ENCODE assay signal across 10 cellular contexts in genomic region chr1:9690440-9691107, GRCh38. TPM values are rescaled to one million over a fixed set of nuclear protein-coding genes. Genes with fewer than 3 reads are reported as not detected.
DNase-seq lines count a peak whose midpoint lies in the region; ATAC-seq and TF ChIP-seq lines count a peak whose summit lies in the region.
"Had no signal": no experiment of that assay in that cellular context is flagged by ENCODE, and none has a peak within 500 bp of the region (broad histone marks: within the 10 kb centered on the region; RNA-seq: fewer than 3 reads in every experiment).

No MANE protein-coding gene starts in this region.

- H4K8ac ChIP-seq in neuronal stem cell (ENCODE audit: low read depth, low read length) = no peak overlapping the region

- H2AFZ ChIP-seq in neuronal stem cell (ENCODE audit: low read length) = peak overlapping the region; percentile 90

- ATAC-seq in CD4-positive, alpha-beta T cell (ENCODE audit: poor library complexity) = no peak
- ATAC-seq in RWPE2 (ENCODE audit: low read depth) (no peak), HG02870 (IDR thresholded peaks at IDR 0.05; ENCODE audit: unreplicated experiment) (no peak)

- H3K4me2 ChIP-seq in neuronal stem cell (ENCODE audit: insufficient read depth, low read length, poor library complexity, severe bottlenecking) = peak overlapping the region; percentile 77

- no peak overlapping the region for H3K14ac ChIP-seq in neuronal stem cell (ENCODE audit: low read length)

- peak overlapping the region; percentile 58 for H3K4me3 ChIP-seq in RWPE2 (ENCODE audit: severe bottlenecking)
- H3K4me3 ChIP-seq in neuronal stem cell (ENCODE audit: low read length in 2 of 2) = peak overlapping the region in 1 of 2 donors; percentile 82

- H2BK12ac ChIP-seq in neuronal stem cell (ENCODE audit: low read length) = no peak overlapping the region

- no peak overlapping the region for H4K91ac ChIP-seq in neuronal stem cell (ENCODE audit: low read depth, low read length, poor library complexity)

- no peak overlapping the region for H2AK5ac ChIP-seq in neuronal stem cell (ENCODE audit: low read depth, low read length)

- no peak overlapping the region for H2BK15ac ChIP-seq in neuronal stem cell (ENCODE audit: low read length)

- peaks cover 50% of the 10 kb centered on the region for H3K36me3 Mint-ChIP-seq in CD4-positive, alpha-beta T cell (ENCODE audit: low read depth)

- H3K27ac ChIP-seq in CD4-positive, alpha-beta T cell (ENCODE audit: low read depth, low read length) = peak overlapping the region; percentile 43
- H3K27ac ChIP-seq in RWPE2 (ENCODE audit: poor library complexity, severe bottlenecking) (peak overlapping the region; percentile 68), epithelial cell of prostate (peak overlapping the region; percentile 31), neuronal stem cell (replicated peaks; ENCODE audit: low read length) (no peak overlapping the region)

- H3K18ac ChIP-seq in neuronal stem cell (ENCODE audit: low read length) = peak overlapping the region; percentile 6

- no peaks in the 10 kb centered on the region for H3K79me1 ChIP-seq in neuronal stem cell (ENCODE audit: low read depth, low read length)

- H3K9ac ChIP-seq in neuronal stem cell (ENCODE audit: low read depth, low read length, poor library complexity) = no peak overlapping the region

- no peaks in the 10 kb centered on the region for H3K27me3 ChIP-seq in CD4-positive, alpha-beta T cell (ENCODE audit: control insufficient read depth, insufficient read depth, low read length)
- H3K27me3 ChIP-seq in RWPE2 (ENCODE audit: insufficient read depth, poor library complexity, severe bottlenecking) (no peaks in the 10 kb centered on the region), neuronal stem cell (ENCODE audit: control insufficient read depth in 3 of 3, insufficient read depth in 3 of 3, low read depth in 1 of 3, low read length in 3 of 3) (peaks cover 0 to 58% (median 35%) of the 10 kb centered on the region in 3 experiments)

- H3K36me3 ChIP-seq in RWPE2 (ENCODE audit: low read depth) (no peaks in the 10 kb centered on the region), neuronal stem cell (replicated peaks in 1 of 2; ENCODE audit: control insufficient read depth in 2 of 2, insufficient read depth in 2 of 2, low read length in 2 of 2) (no peaks in the 10 kb centered on the region)

- no peaks in the 10 kb centered on the region for H3K27me3 Mint-ChIP-seq in CD4-positive, alpha-beta T cell

- no peak overlapping the region for H2BK120ac ChIP-seq in neuronal stem cell (ENCODE audit: low read depth, low read length)

- POLR2A ChIA-PET in CD4-positive, alpha-beta T cell (lab: Charles Lee) = interaction anchor here (0.8 to 14.1 kb wide), 8 partner anchors 13 to 102 kb away, joined by 3 to 201 read pairs (median 5); partner anchors contain the start of genes PIK3CD and TMEM201

- peak overlapping the region; percentile 97 for H3K4me3 Mint-ChIP-seq in CD4-positive, alpha-beta T cell

- no peak overlapping the region for H3K23ac ChIP-seq in neuronal stem cell (ENCODE audit: low read depth, low read length, poor library complexity)

- DNase-seq in CD4-positive, alpha-beta T cell = no peak
- DNase-seq in RWPE2 (ENCODE audit: low spot score) (no peak), epithelial cell of prostate (ENCODE audit: low read depth, low spot score) (no peak), neuronal stem cell (ENCODE audit: low spot score) (no peak), NCI-H2227 treated with DMSO at 0.1 percent for 48 hours (lab: John Stamatoyannopoulos, UW) (no peak), DMS 273 treated with DMSO at 0.1 percent for 48 hours (lab: John Stamatoyannopoulos, UW) (no peak), HUDEP-2 (lab: John Stamatoyannopoulos, UW; ENCODE audit: unreplicated experiment in 76 of 76) (no peak)
- DNase-seq: activated CD8-positive, alpha-beta memory T cell treated with anti-CD3 and anti-CD28 coated beads, Interleukin-2, amount 50 U/mL, for 48 hours; stimulated activated CD8-positive, alpha-beta memory T cell treated with anti-CD3 and anti-CD28 coated beads, Interleukin-4, amount 100 ng/mL, for 48 hours had no signal

- no CpG with 5 or more reads among the region's 14 CpGs for WGBS in neuronal stem cell (ENCODE audit: extremely low coverage in 2 of 2, insufficient read length in 2 of 2, insufficient replicate concordance in 1 of 2), 2 donors

- TF ChIP-seq CTCF in CD4-positive, alpha-beta T cell (IDR thresholded peaks at IDR 0.05) = no peak
- TF ChIP-seq CTCF in RWPE2 (IDR thresholded peaks at IDR 0.05; ENCODE audit: poor library complexity, severe bottlenecking) = no peak

- intact Hi-C loops in CD4-positive, alpha-beta T cell (cut with DNase I, micrococcal nuclease) = loop anchor here in 1 of 2 experiments (5.0 kb wide), 1 partner anchor 37 kb away; no protein-coding TSS in a partner anchor

- H3K9me3 ChIP-seq in CD4-positive, alpha-beta T cell (ENCODE audit: control insufficient read depth, low read length) = no peaks in the 10 kb centered on the region
- H3K9me3 ChIP-seq in RWPE2 (ENCODE audit: severe bottlenecking) = no peaks in the 10 kb centered on the region
- H3K9me3 ChIP-seq in neuronal stem cell (replicated peaks in 1 of 2; ENCODE audit: control insufficient read depth in 2 of 2, insufficient read depth in 1 of 2, low read depth in 1 of 2, low read length in 2 of 2) = no peaks in the 10 kb centered on the region

- H3K4me1 Mint-ChIP-seq in CD4-positive, alpha-beta T cell (ENCODE audit: low read depth) = peaks cover 80% of the 10 kb centered on the region

- CTCF ChIA-PET in CD4-positive, alpha-beta T cell (lab: Charles Lee) = interaction anchor here (1.6 to 3.3 kb wide), 5 partner anchors 12 to 63 kb away, joined by 4 to 18 read pairs (median 7); no protein-coding TSS in a partner anchor

- peak overlapping the region; percentile 82 for H3K27ac Mint-ChIP-seq in CD4-positive, alpha-beta T cell

- no peak overlapping the region for H3K4ac ChIP-seq in neuronal stem cell (ENCODE audit: low read length)

- no peak overlapping the region for H2BK5ac ChIP-seq in neuronal stem cell (ENCODE audit: low read length)

- H3K4me1 ChIP-seq in RWPE2 (ENCODE audit: insufficient read depth, poor library complexity, severe bottlenecking) (peaks cover 27% of the 10 kb centered on the region), neuronal stem cell (ENCODE audit: control insufficient read depth in 2 of 2, insufficient read depth in 1 of 2, low read depth in 1 of 2, low read length in 2 of 2) (peaks cover 9 to 10% of the 10 kb centered on the region in 2 donors)

- no peaks in the 10 kb centered on the region for H3K9me3 Mint-ChIP-seq in CD4-positive, alpha-beta T cell

RNA-seq across cellular contexts. Expression of gene PIK3CD, which starts 39.0 kb away (rescaled TPM):
- 100 to 1,000 TPM; 202 to 213 TPM for total RNA-seq in CD4-positive, alpha-beta T cell
- polyA plus RNA-seq in neuronal stem cell (2013, experiment 1 of 2) = 5.9 TPM
- polyA plus RNA-seq in neuronal stem cell (2013, experiment 2 of 2) = 6.2 TPM
